24 cellular contexts compared by ENCODE assay signal in genomic region chr20:37723668-37724067, GRCh38.
"Had no signal": no experiment of that assay in that cellular context is flagged by ENCODE, and none has a peak within 500 bp of the region (broad histone marks: within the 10 kb centered on the region; RNA-seq: fewer than 3 reads in every experiment).

No MANE protein-coding gene starts in this region.

- H3K9me3 ChIP-seq: ovary had no signal

- DNase-seq: activated CD4-positive, alpha-beta T cell treated with anti-CD3 and anti-CD28 coated beads for 1 hour; activated CD4-positive, alpha-beta T cell treated with anti-CD3 and anti-CD28 coated beads, Interleukin-2, amount 10 ng/mL, durations not matched to agents 7 days and 5 days; activated CD8-positive, alpha-beta memory T cell treated with anti-CD3 and anti-CD28 coated beads, Interleukin-2, amount 10 ng/mL, durations not matched to agents 7 days and 5 days; activated CD8-positive, alpha-beta T cell treated with anti-CD3 and anti-CD28 coated beads for 36 hours; activated naive CD4-positive, alpha-beta T cell; activated T-cell treated with anti-CD3 and anti-CD28 coated beads, Interleukin-2, amount 50 U/mL, for 48 hours; effector CD8-positive, alpha-beta T cell; left ventricle myocardium superior; mammary epithelial cell; naive thymus-derived CD4-positive, alpha-beta T cell; ovary; right cardiac atrium; spleen; stimulated activated naive CD4-positive, alpha-beta T cell; T-helper 9 cell had no signal

- H3K27ac Mint-ChIP-seq: activated CD4-positive, alpha-beta T cell treated with anti-CD3 and anti-CD28 coated beads, Interleukin-2, amount 10 ng/mL, durations not matched to agents 7 days and 5 days; activated CD8-positive, alpha-beta memory T cell treated with anti-CD3 and anti-CD28 coated beads, Interleukin-2, amount 10 ng/mL, durations not matched to agents 7 days and 5 days; activated CD8-positive, alpha-beta T cell treated with anti-CD3 and anti-CD28 coated beads for 36 hours; activated naive CD4-positive, alpha-beta T cell treated with anti-CD3 and anti-CD28 coated beads, Interleukin-2, amount 50 U/mL, for 72 hours; T-helper 1 cell treated with Interleukin-12 subunit alpha and Interleukin-12 subunit beta and Interleukin-4 antibody, amounts not matched to agents 30 μg/mL and 1 μg/mL, for 36 hours; WTC11 had no signal

- H3K36me3 ChIP-seq: ovary had no signal

- H3K27me3 Mint-ChIP-seq: activated CD4-positive, alpha-beta T cell treated with anti-CD3 and anti-CD28 coated beads, Interleukin-2, amount 10 ng/mL, durations not matched to agents 7 days and 5 days; activated CD8-positive, alpha-beta memory T cell treated with anti-CD3 and anti-CD28 coated beads, Interleukin-2, amount 10 ng/mL, durations not matched to agents 7 days and 5 days; activated CD8-positive, alpha-beta T cell treated with anti-CD3 and anti-CD28 coated beads for 36 hours; central memory CD8-positive, alpha-beta T cell; naive thymus-derived CD4-positive, alpha-beta T cell had no signal

- H3K4me3 ChIP-seq: ovary, spleen, tibial nerve had no signal

- H3K27me3 ChIP-seq: ovary, spleen, tibial nerve had no signal

- H3K4me3 Mint-ChIP-seq: activated CD4-positive, alpha-beta T cell treated with anti-CD3 and anti-CD28 coated beads, Interleukin-2, amount 10 ng/mL, durations not matched to agents 7 days and 5 days; activated CD8-positive, alpha-beta memory T cell treated with anti-CD3 and anti-CD28 coated beads, Interleukin-2, amount 10 ng/mL, durations not matched to agents 7 days and 5 days; activated CD8-positive, alpha-beta T cell treated with anti-CD3 and anti-CD28 coated beads for 36 hours; central memory CD8-positive, alpha-beta T cell; naive thymus-derived CD4-positive, alpha-beta T cell; T-helper 1 cell treated with Interleukin-12 subunit alpha and Interleukin-12 subunit beta and Interleukin-4 antibody, amounts not matched to agents 30 μg/mL and 1 μg/mL, for 36 hours; WTC11 had no signal

- FAIRE-seq: bronchial epithelial cell, colon, frontal cortex, islet of Langerhans had no signal

- H3K27ac ChIP-seq: ovary, spleen, tibial nerve had no signal
